ENCODE assay signal across 11 cellular contexts in the genomic region with DNA sequence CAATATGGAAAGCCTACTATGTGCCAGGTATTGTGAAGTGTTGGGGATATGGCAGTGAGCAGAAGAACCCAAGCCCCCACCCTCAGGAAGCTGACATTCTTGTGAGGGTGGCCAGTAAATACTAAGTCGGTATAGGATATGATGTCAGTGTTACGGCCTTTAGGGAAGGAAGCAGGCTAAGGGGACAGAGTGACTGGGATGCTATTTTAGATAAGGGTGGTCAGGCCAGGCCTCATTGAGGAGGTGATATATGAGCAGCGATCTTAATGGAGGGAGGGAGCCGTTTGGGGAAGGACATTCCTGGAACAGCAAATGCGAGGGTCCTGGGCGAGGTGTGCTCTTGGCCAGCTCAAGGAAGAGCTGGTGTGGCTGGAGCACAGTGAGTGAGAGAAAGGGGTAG. TPM values are rescaled to one million over a fixed set of nuclear protein-coding genes. Genes with fewer than 3 reads are reported as not detected.
A peak's percentile ranks its signal among the peaks of the same experiment; 100 is the strongest.
DNase-seq lines count a peak whose midpoint lies in the region; ATAC-seq and TF ChIP-seq lines count a peak whose summit lies in the region.
"Had no signal": no experiment of that assay in that cellular context is flagged by ENCODE, and none has a peak within 500 bp of the region (broad histone marks: within the 10 kb centered on the region; RNA-seq: fewer than 3 reads in every experiment).

No MANE protein-coding gene starts in this region.

- POLR2A ChIA-PET in CD4-positive, alpha-beta memory T cell (lab: Charles Lee; ENCODE audit: partially characterized antibody): interaction anchor here (1.3 to 5.8 kb wide), 3 partner anchors 19 to 59 kb away, joined by 4 to 37 read pairs (median 9); a partner anchor contains a TSS

- H3K4me3 Mint-ChIP-seq in CD4-positive, alpha-beta memory T cell: peak overlapping the region in 4 of 8 donors; percentile 10 to 37 (median 32)
- H3K4me3 Mint-ChIP-seq in activated T-helper 1 cell treated with anti-CD3 and anti-CD28 coated beads, Interleukin-12 subunit alpha, Interleukin-12 subunit beta, Interleukin-2, Interleukin-4 antibody, amounts not matched to agents 30 ng/mL and 10 ng/mL and 1 ng/mL, durations not matched to agents 14 hours and 24 hours and 36 hours: peak overlapping the region; percentile 49
- H3K4me3 Mint-ChIP-seq: central memory CD8-positive, alpha-beta T cell had no signal

- H3K9me3 ChIP-seq in CD4-positive, alpha-beta memory T cell (ENCODE audit: control insufficient read depth in 1 of 2, low read length in 2 of 2): no peaks in the 10 kb centered on the region
- H3K9me3 ChIP-seq in mucosa of stomach (ENCODE audit: control insufficient read depth, low read length): no peaks in the 10 kb centered on the region

- H3K9ac ChIP-seq in mucosa of stomach (ENCODE audit: low read length): peak overlapping the region; percentile 15

- no peak overlapping the region for H3K4me3 ChIP-seq in CD4-positive, alpha-beta memory T cell (ENCODE audit: low read length in 2 of 2)
- H3K4me3 ChIP-seq in mucosa of stomach (ENCODE audit: low read length) (no peak overlapping the region), brain microvascular endothelial cell (ENCODE audit: low read depth, low read length) (no peak overlapping the region)

- in situ Hi-C loops in brain microvascular endothelial cell (cut with HindIII; ENCODE audit: low pct_ligation_motif_present, low sequenced_read_pairs): no loop called here

- peaks cover 8% of the 10 kb centered on the region for H3K36me3 ChIP-seq in CD4-positive, alpha-beta memory T cell (ENCODE audit: insufficient read depth, low read length)
- no peaks in the 10 kb centered on the region for H3K36me3 ChIP-seq in mucosa of stomach (ENCODE audit: control insufficient read depth, insufficient read depth, low read length)
- H3K36me3 ChIP-seq in brain microvascular endothelial cell (replicated peaks): peaks cover 12% of the 10 kb centered on the region

- peak overlapping the region in 5 of 7 donors; percentile 13 to 80 (median 53) for H3K27ac Mint-ChIP-seq in CD4-positive, alpha-beta memory T cell
- H3K27ac Mint-ChIP-seq in activated T-helper 1 cell treated with anti-CD3 and anti-CD28 coated beads, Interleukin-12 subunit alpha, Interleukin-12 subunit beta, Interleukin-2, Interleukin-4 antibody, amounts not matched to agents 30 ng/mL and 10 ng/mL and 1 ng/mL, durations not matched to agents 14 hours and 24 hours and 36 hours: peak overlapping the region; percentile 37

- H3K36me3 Mint-ChIP-seq in CD4-positive, alpha-beta memory T cell: peaks cover 10 to 17% of the 10 kb centered on the region in 2 donors
- H3K36me3 Mint-ChIP-seq in activated T-helper 1 cell treated with anti-CD3 and anti-CD28 coated beads, Interleukin-12 subunit alpha, Interleukin-12 subunit beta, Interleukin-2, Interleukin-4 antibody, amounts not matched to agents 30 ng/mL and 10 ng/mL and 1 ng/mL, durations not matched to agents 14 hours and 24 hours and 36 hours (ENCODE audit: low read depth): peaks cover 11% of the 10 kb centered on the region

- H3K9me3 Mint-ChIP-seq in CD4-positive, alpha-beta memory T cell: no peaks in the 10 kb centered on the region
- H3K9me3 Mint-ChIP-seq in activated T-helper 1 cell treated with anti-CD3 and anti-CD28 coated beads, Interleukin-12 subunit alpha, Interleukin-12 subunit beta, Interleukin-2, Interleukin-4 antibody, amounts not matched to agents 30 ng/mL and 10 ng/mL and 1 ng/mL, durations not matched to agents 14 hours and 24 hours and 36 hours: no peaks in the 10 kb centered on the region
- H3K9me3 Mint-ChIP-seq: central memory CD8-positive, alpha-beta T cell had no signal

- TF ChIP-seq CTCF in 22Rv1 (IDR thresholded peaks at IDR 0.05) (no peak), brain microvascular endothelial cell (IDR thresholded peaks at IDR 0.05; ENCODE audit: low read depth, low read length, missing control alignments) (no peak)

- H3K4me1 ChIP-seq in CD4-positive, alpha-beta memory T cell (ENCODE audit: insufficient read depth, low read length): peaks cover 28% of the 10 kb centered on the region
- peaks cover 22% of the 10 kb centered on the region for H3K4me1 ChIP-seq in mucosa of stomach (ENCODE audit: control insufficient read depth, insufficient read depth, low read length)

- H3K27me3 Mint-ChIP-seq in CD4-positive, alpha-beta memory T cell: no peaks in the 10 kb centered on the region
- no peaks in the 10 kb centered on the region for H3K27me3 Mint-ChIP-seq in activated T-helper 1 cell treated with anti-CD3 and anti-CD28 coated beads, Interleukin-12 subunit alpha, Interleukin-12 subunit beta, Interleukin-2, Interleukin-4 antibody, amounts not matched to agents 30 ng/mL and 10 ng/mL and 1 ng/mL, durations not matched to agents 14 hours and 24 hours and 36 hours (ENCODE audit: insufficient read depth)
- H3K27me3 Mint-ChIP-seq: central memory CD8-positive, alpha-beta T cell had no signal

- H3K27me3 ChIP-seq in CD4-positive, alpha-beta memory T cell (ENCODE audit: insufficient read depth, low read length): no peaks in the 10 kb centered on the region
- H3K27me3 ChIP-seq in mucosa of stomach (ENCODE audit: control insufficient read depth, insufficient read depth, low read length): no peaks in the 10 kb centered on the region
- H3K27me3 ChIP-seq in brain microvascular endothelial cell (replicated peaks): no peaks in the 10 kb centered on the region

- ATAC-seq in HG03095 (IDR thresholded peaks at IDR 0.05; ENCODE audit: unreplicated experiment): no peak

- H3K27ac ChIP-seq in 22Rv1 (0 out of 2 replicates have a peak overlapping the region, but pooled peaks have one; percentile 7), brain microvascular endothelial cell (no peak overlapping the region)
- no peak overlapping the region for H3K27ac ChIP-seq in CD4-positive, alpha-beta memory T cell (ENCODE audit: low read depth, low read length)

- DNase-seq in CD4-positive, alpha-beta memory T cell: no peak
- DNase-seq in activated T-helper 1 cell treated with anti-CD3 and anti-CD28 coated beads, Interleukin-12 subunit alpha, Interleukin-12 subunit beta, Interleukin-2, Interleukin-4 antibody, amounts not matched to agents 30 ng/mL and 10 ng/mL and 1 ng/mL, durations not matched to agents 14 hours and 24 hours and 36 hours (ENCODE audit: low spot score): no peak
- DNase-seq in brain microvascular endothelial cell (no peak), mucosa of gallbladder (ENCODE audit: low spot score) (no peak), NCI-H69 (lab: John Stamatoyannopoulos, UW) (no peak)
- DNase-seq: COR-L47, NCI-H187 treated with DMSO at 0.1 percent for 48 hours had no signal

- CTCF ChIA-PET in CD4-positive, alpha-beta memory T cell (lab: Charles Lee; ENCODE audit: partially characterized antibody): no interaction called here

- intact Hi-C loops in CD4-positive, alpha-beta memory T cell (cut with micrococcal nuclease): no loop called here
- intact Hi-C loops in activated T-helper 1 cell treated with anti-CD3 and anti-CD28 coated beads, Interleukin-12 subunit alpha, Interleukin-12 subunit beta, Interleukin-2, Interleukin-4 antibody, amounts not matched to agents 30 ng/mL and 10 ng/mL and 1 ng/mL, durations not matched to agents 14 hours and 24 hours and 36 hours (cut with micrococcal nuclease): no loop called here

- peaks cover 10 to 26% (median 19%) of the 10 kb centered on the region in 4 donors for H3K4me1 Mint-ChIP-seq in CD4-positive, alpha-beta memory T cell
- H3K4me1 Mint-ChIP-seq in activated T-helper 1 cell treated with anti-CD3 and anti-CD28 coated beads, Interleukin-12 subunit alpha, Interleukin-12 subunit beta, Interleukin-2, Interleukin-4 antibody, amounts not matched to agents 30 ng/mL and 10 ng/mL and 1 ng/mL, durations not matched to agents 14 hours and 24 hours and 36 hours (ENCODE audit: low read depth): peaks cover 22% of the 10 kb centered on the region

RNA-seq across cellular contexts. Expression of a gene that starts 2.0 kb away (rescaled TPM):
- total RNA-seq in CD4-positive, alpha-beta memory T cell: 10 to 100 TPM; 60.4 to 62.6 TPM
- polyA plus RNA-seq in CD4-positive, alpha-beta memory T cell: 100 to 1,000 TPM; 114 to 149 TPM
- total RNA-seq in activated T-helper 1 cell treated with anti-CD3 and anti-CD28 coated beads, Interleukin-12 subunit alpha, Interleukin-12 subunit beta, Interleukin-2, Interleukin-4 antibody, amounts not matched to agents 30 ng/mL and 10 ng/mL and 1 ng/mL, durations not matched to agents 14 hours and 24 hours and 36 hours: 49.8 and 54.3 TPM in 2 replicates
- 108 TPM for total RNA-seq in mucosa of gallbladder

RNA-seq across cellular contexts. Expression of a gene that starts 6.5 kb away (rescaled TPM):
- total RNA-seq in CD4-positive, alpha-beta memory T cell: 100 to 1,000 TPM; 212 to 220 TPM
- 10 to 100 TPM; 48.2 to 63.9 TPM for polyA plus RNA-seq in CD4-positive, alpha-beta memory T cell
- total RNA-seq in activated T-helper 1 cell treated with anti-CD3 and anti-CD28 coated beads, Interleukin-12 subunit alpha, Interleukin-12 subunit beta, Interleukin-2, Interleukin-4 antibody, amounts not matched to agents 30 ng/mL and 10 ng/mL and 1 ng/mL, durations not matched to agents 14 hours and 24 hours and 36 hours: 110 and 113 TPM in 2 replicates
- 157 TPM for total RNA-seq in mucosa of gallbladder

RNA-seq across cellular contexts. Expression of a gene that starts 13.4 kb away (rescaled TPM):
- 10 to 100 TPM; 65.2 to 70.3 TPM for total RNA-seq in CD4-positive, alpha-beta memory T cell
- 10 to 100 TPM; 35.6 to 68.1 TPM for polyA plus RNA-seq in CD4-positive, alpha-beta memory T cell
- 84.9 and 95.4 TPM in 2 replicates for total RNA-seq in activated T-helper 1 cell treated with anti-CD3 and anti-CD28 coated beads, Interleukin-12 subunit alpha, Interleukin-12 subunit beta, Interleukin-2, Interleukin-4 antibody, amounts not matched to agents 30 ng/mL and 10 ng/mL and 1 ng/mL, durations not matched to agents 14 hours and 24 hours and 36 hours
- total RNA-seq in mucosa of gallbladder: 71.3 TPM

RNA-seq across cellular contexts. Expression of a gene that starts 19.2 kb away (rescaled TPM):
- 100 to 1,000 TPM; 139 to 141 TPM for total RNA-seq in CD4-positive, alpha-beta memory T cell
- polyA plus RNA-seq in CD4-positive, alpha-beta memory T cell: 10 to 100 TPM; 47.3 to 48.2 TPM
- 65.2 and 69.2 TPM in 2 replicates for total RNA-seq in activated T-helper 1 cell treated with anti-CD3 and anti-CD28 coated beads, Interleukin-12 subunit alpha, Interleukin-12 subunit beta, Interleukin-2, Interleukin-4 antibody, amounts not matched to agents 30 ng/mL and 10 ng/mL and 1 ng/mL, durations not matched to agents 14 hours and 24 hours and 36 hours
- 49.8 TPM for total RNA-seq in mucosa of gallbladder

RNA-seq across cellular contexts. Expression of a gene that starts 21.4 kb away (rescaled TPM):
- total RNA-seq in CD4-positive, alpha-beta memory T cell: 10 to 100 TPM; 25.3 to 26.3 TPM
- polyA plus RNA-seq in CD4-positive, alpha-beta memory T cell: 10 to 100 TPM; 14.0 to 16.2 TPM
- total RNA-seq in activated T-helper 1 cell treated with anti-CD3 and anti-CD28 coated beads, Interleukin-12 subunit alpha, Interleukin-12 subunit beta, Interleukin-2, Interleukin-4 antibody, amounts not matched to agents 30 ng/mL and 10 ng/mL and 1 ng/mL, durations not matched to agents 14 hours and 24 hours and 36 hours: 12.4 and 14.5 TPM in 2 replicates
- 28.2 TPM for total RNA-seq in mucosa of gallbladder
